Comparison of ENCODE assay signal across 8 cellular contexts in genomic region chr2:64488050-64488974, GRCh38. TPM values are rescaled to one million over a fixed set of nuclear protein-coding genes. Genes with fewer than 3 reads are reported as not detected.
DNase-seq lines count a peak whose midpoint lies in the region; ATAC-seq and TF ChIP-seq lines count a peak whose summit lies in the region.

No MANE protein-coding gene starts in this region.

- H3K4me2 ChIP-seq in mesenchymal stem cell (ENCODE audit: low read length, poor library complexity, severe bottlenecking): no peak overlapping the region

- peak overlapping the region in 4 of 59 donors; percentile 10 to 23 (median 12) for H3K4me3 ChIP-seq in dorsolateral prefrontal cortex
- no peak overlapping the region for H3K4me3 ChIP-seq in mesenchymal stem cell (ENCODE audit: insufficient read depth in 1 of 2, low read depth in 1 of 2, low read length in 2 of 2)

- no peak overlapping the region for H2BK5ac ChIP-seq in mesenchymal stem cell (ENCODE audit: low read depth, low read length, poor library complexity, severe bottlenecking)

- H2AFZ ChIP-seq in mesenchymal stem cell (ENCODE audit: low read depth, low read length): no peak overlapping the region

- H2BK15ac ChIP-seq in mesenchymal stem cell (ENCODE audit: low read depth, poor library complexity, severe bottlenecking): no peak overlapping the region

- peak; percentile 81 to 98 (median 92) for TF ChIP-seq CTCF in dorsolateral prefrontal cortex (IDR thresholded peaks at IDR 0.05 in 54 of 56, conservative IDR thresholded peaks at IDR 0.05 in 2 of 56; ENCODE audit: low read depth in 1 of 56, partially characterized antibody in 56 of 56)

- no peak overlapping the region for H4K91ac ChIP-seq in mesenchymal stem cell (ENCODE audit: low read length)

- H2BK120ac ChIP-seq in mesenchymal stem cell (ENCODE audit: low read depth, low read length): no peak overlapping the region

- no peak overlapping the region for H3K18ac ChIP-seq in mesenchymal stem cell (ENCODE audit: low read depth in 1 of 2, low read length in 2 of 2)

- WGBS in mesenchymal stem cell: 58% methylated on average over 20 of the region's 20 CpGs

- H3K36me3 ChIP-seq in mesenchymal stem cell (ENCODE audit: control insufficient read depth in 1 of 2, insufficient read depth in 2 of 2, low read depth in 1 of 2, low read length in 2 of 2): no peaks in the 10 kb centered on the region

- no peak overlapping the region for H3K14ac ChIP-seq in mesenchymal stem cell (ENCODE audit: low read length in 2 of 2)

- no peaks in the 10 kb centered on the region for H3K79me1 ChIP-seq in mesenchymal stem cell (replicated peaks; ENCODE audit: low read length, poor library complexity, severe bottlenecking)

- DNase-seq in DMS53 treated with DMSO at 0.1 percent for 48 hours (lab: John Stamatoyannopoulos, UW; ENCODE audit: unreplicated experiment) (peak; percentile 58), HCEC 1CT (peak; percentile 22), NCI-H460 (ENCODE audit: extremely low read depth, low read depth) (peak; percentile 58), dorsolateral prefrontal cortex (peak in 8 of 10 donors; percentile 34 to 73 (median 56)), mesenchymal stem cell (peak; percentile 59)
- DNase-seq in activated CD4-positive, alpha-beta T cell treated with anti-CD3 and anti-CD28 coated beads, Interleukin-2, amount 50 U/mL, for 4 hours: peak; percentile 79 to 82
- DNase-seq in stimulated activated CD8-positive, alpha-beta memory T cell treated with anti-CD3 and anti-CD28 coated beads, Interleukin-15, amount 100 ng/mL, for 4 hours (ENCODE audit: low read depth in 2 of 2): peak; percentile 40 to 60

- H3K27ac ChIP-seq in dorsolateral prefrontal cortex (no peak overlapping the region), mesenchymal stem cell (ENCODE audit: low read length, poor library complexity, severe bottlenecking) (no peak overlapping the region)

- ATAC-seq in HG02981 (IDR thresholded peaks at IDR 0.05; ENCODE audit: unreplicated experiment): no peak

- intact Hi-C loops in dorsolateral prefrontal cortex (cut with DNase I): loop anchor here (2.0 to 10.0 kb wide), 3 partner anchors 156 to 444 kb away; no protein-coding TSS in a partner anchor

- H3K9me3 ChIP-seq in mesenchymal stem cell (ENCODE audit: control insufficient read depth, low read length): no peaks in the 10 kb centered on the region

- H3K9ac ChIP-seq in mesenchymal stem cell (ENCODE audit: low read length): peak overlapping the region; percentile 30

- no peak overlapping the region for H2AK5ac ChIP-seq in mesenchymal stem cell (ENCODE audit: low read length, severe bottlenecking)

- H4K8ac ChIP-seq in mesenchymal stem cell (ENCODE audit: low read length): no peak overlapping the region

- no peak overlapping the region for H3K23ac ChIP-seq in mesenchymal stem cell (ENCODE audit: low read length in 2 of 2)

- H2BK12ac ChIP-seq in mesenchymal stem cell (ENCODE audit: low read length in 2 of 2): no peak overlapping the region

- no peak overlapping the region for H3K4ac ChIP-seq in mesenchymal stem cell (ENCODE audit: low read depth in 1 of 2, low read length in 2 of 2)

- peaks cover 0 to 4% (median 0%) of the 10 kb centered on the region in 45 donors for H3K27me3 ChIP-seq in dorsolateral prefrontal cortex
- H3K27me3 ChIP-seq in mesenchymal stem cell (ENCODE audit: control insufficient read depth in 1 of 2, insufficient read depth in 1 of 2, low read length in 2 of 2): peaks cover 7 to 22% of the 10 kb centered on the region in 2 experiments

- no peaks in the 10 kb centered on the region for H3K4me1 ChIP-seq in mesenchymal stem cell (ENCODE audit: control insufficient read depth, insufficient read depth, low read depth, low read length)

RNA-seq across cellular contexts. Expression of gene LGALSL, which starts 34.4 kb away (rescaled TPM):
- total RNA-seq in NCI-H460 (2014; rRNA removed; shearing (Covaris generic)): 13.3 and 15.7 TPM in 2 replicates
- 7.0 and 18.1 TPM in 2 replicates for polyA plus RNA-seq in NCI-H460 (2014; cell fraction: nucleus; rRNA removed)
- 10 to 100 TPM; 10.5 to 37.8 (median 21.0) TPM for total RNA-seq in dorsolateral prefrontal cortex
- 8.2 TPM for polyA plus RNA-seq in mesenchymal stem cell (2013, experiment 1 of 2)
- 9.2 TPM for polyA plus RNA-seq in mesenchymal stem cell (2013, experiment 2 of 2)

RNA-seq across cellular contexts. Expression of gene AFTPH, which starts 35.8 kb away (rescaled TPM):
- total RNA-seq in NCI-H460 (2014; rRNA removed; shearing (Covaris generic)): 33.7 and 39.4 TPM in 2 replicates
- 23.0 and 24.9 TPM in 2 replicates for polyA plus RNA-seq in NCI-H460 (2014; cell fraction: nucleus; rRNA removed)
- 10 to 100 TPM; 26.7 to 61.2 (median 44.9) TPM for total RNA-seq in dorsolateral prefrontal cortex
- polyA plus RNA-seq in mesenchymal stem cell (2013, experiment 1 of 2): 10.9 TPM
- polyA plus RNA-seq in mesenchymal stem cell (2013, experiment 2 of 2): 11.9 TPM

Comparison
In these comparisons a context has a peak if more than half of its experiments do, and no peak if none do; other contexts are left out.
1. DNase-seq: peak in every context shown above with its lines; median percentile 80 in activated CD4-positive, alpha-beta T cell treated with anti-CD3 and anti-CD28 coated beads, Interleukin-2, amount 50 U/mL, for 4 hours; 59 in mesenchymal stem cell; 58 in DMS53 treated with DMSO at 0.1 percent for 48 hours; 58 in NCI-H460; 56 in dorsolateral prefrontal cortex; 50 in stimulated activated CD8-positive, alpha-beta memory T cell treated with anti-CD3 and anti-CD28 coated beads, Interleukin-15, amount 100 ng/mL, for 4 hours; 22 in HCEC 1CT.